In the genomic region with DNA sequence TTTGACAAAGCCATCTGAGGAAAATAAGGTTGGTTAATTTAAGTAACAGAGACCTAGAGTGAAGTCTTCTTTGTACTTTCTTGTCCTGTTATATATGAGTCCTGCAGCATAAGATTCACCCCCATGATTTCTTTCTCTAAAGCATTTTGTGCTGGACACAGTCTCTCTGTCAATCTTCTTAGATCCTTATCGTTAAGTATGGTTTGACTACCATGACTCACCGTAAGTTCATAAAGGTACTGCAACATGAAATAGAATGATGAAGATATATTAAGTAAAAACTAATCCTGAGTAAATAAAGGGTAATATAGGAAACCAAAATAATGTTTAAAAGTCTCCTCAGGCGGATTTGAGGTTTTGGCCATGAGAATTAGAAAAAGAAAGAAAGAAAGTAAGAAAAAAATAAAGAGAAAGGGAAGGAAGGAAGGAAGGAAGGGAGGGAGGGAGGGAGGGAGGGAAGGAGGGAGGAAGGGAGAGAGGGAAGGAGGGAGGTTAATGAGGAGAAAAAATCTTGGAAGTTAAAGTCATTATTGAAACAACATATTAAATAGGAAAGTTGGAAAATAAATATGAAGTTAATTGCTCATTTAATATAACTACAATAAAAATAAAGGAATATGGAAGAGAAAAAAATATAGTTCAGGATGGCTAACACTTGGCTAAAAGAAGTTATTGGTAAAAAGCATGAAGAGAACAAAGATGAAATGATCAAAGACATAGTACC, we compare ENCODE assay signal across 1 cellular context.
TF ChIP-seq lines count a peak whose summit lies in the region.

No MANE protein-coding gene starts in this region.

TF ChIP-seq in GM23338, 12 proteins besides CTCF, POLR2A, EP300 and RAD21:
- TF ChIP-seq STAT1 (IDR thresholded peaks at IDR 0.05; ENCODE audit: unreplicated experiment) (no peak), EZH2 (IDR thresholded peaks at IDR 0.05; ENCODE audit: low read depth, unreplicated experiment) (no peak), JUNB (IDR thresholded peaks at IDR 0.05; ENCODE audit: unreplicated experiment) (no peak), ZNF114 (CRISPR knock-in tag; IDR thresholded peaks at IDR 0.05) (no peak), CREB1 (CRISPR knock-in tag; IDR thresholded peaks at IDR 0.05; ENCODE audit: low read depth) (no peak), EZH2phosphoT487 (IDR thresholded peaks at IDR 0.05; ENCODE audit: unreplicated experiment) (no peak), POLR2AphosphoS5 (IDR thresholded peaks at IDR 0.05; ENCODE audit: low read depth) (no peak), ZNF331 (CRISPR knock-in tag; IDR thresholded peaks at IDR 0.05; ENCODE audit: low read depth) (no peak), NANOG (IDR thresholded peaks at IDR 0.05; ENCODE audit: borderline replicate concordance) (no peak)
- TF ChIP-seq, protein P1, sequence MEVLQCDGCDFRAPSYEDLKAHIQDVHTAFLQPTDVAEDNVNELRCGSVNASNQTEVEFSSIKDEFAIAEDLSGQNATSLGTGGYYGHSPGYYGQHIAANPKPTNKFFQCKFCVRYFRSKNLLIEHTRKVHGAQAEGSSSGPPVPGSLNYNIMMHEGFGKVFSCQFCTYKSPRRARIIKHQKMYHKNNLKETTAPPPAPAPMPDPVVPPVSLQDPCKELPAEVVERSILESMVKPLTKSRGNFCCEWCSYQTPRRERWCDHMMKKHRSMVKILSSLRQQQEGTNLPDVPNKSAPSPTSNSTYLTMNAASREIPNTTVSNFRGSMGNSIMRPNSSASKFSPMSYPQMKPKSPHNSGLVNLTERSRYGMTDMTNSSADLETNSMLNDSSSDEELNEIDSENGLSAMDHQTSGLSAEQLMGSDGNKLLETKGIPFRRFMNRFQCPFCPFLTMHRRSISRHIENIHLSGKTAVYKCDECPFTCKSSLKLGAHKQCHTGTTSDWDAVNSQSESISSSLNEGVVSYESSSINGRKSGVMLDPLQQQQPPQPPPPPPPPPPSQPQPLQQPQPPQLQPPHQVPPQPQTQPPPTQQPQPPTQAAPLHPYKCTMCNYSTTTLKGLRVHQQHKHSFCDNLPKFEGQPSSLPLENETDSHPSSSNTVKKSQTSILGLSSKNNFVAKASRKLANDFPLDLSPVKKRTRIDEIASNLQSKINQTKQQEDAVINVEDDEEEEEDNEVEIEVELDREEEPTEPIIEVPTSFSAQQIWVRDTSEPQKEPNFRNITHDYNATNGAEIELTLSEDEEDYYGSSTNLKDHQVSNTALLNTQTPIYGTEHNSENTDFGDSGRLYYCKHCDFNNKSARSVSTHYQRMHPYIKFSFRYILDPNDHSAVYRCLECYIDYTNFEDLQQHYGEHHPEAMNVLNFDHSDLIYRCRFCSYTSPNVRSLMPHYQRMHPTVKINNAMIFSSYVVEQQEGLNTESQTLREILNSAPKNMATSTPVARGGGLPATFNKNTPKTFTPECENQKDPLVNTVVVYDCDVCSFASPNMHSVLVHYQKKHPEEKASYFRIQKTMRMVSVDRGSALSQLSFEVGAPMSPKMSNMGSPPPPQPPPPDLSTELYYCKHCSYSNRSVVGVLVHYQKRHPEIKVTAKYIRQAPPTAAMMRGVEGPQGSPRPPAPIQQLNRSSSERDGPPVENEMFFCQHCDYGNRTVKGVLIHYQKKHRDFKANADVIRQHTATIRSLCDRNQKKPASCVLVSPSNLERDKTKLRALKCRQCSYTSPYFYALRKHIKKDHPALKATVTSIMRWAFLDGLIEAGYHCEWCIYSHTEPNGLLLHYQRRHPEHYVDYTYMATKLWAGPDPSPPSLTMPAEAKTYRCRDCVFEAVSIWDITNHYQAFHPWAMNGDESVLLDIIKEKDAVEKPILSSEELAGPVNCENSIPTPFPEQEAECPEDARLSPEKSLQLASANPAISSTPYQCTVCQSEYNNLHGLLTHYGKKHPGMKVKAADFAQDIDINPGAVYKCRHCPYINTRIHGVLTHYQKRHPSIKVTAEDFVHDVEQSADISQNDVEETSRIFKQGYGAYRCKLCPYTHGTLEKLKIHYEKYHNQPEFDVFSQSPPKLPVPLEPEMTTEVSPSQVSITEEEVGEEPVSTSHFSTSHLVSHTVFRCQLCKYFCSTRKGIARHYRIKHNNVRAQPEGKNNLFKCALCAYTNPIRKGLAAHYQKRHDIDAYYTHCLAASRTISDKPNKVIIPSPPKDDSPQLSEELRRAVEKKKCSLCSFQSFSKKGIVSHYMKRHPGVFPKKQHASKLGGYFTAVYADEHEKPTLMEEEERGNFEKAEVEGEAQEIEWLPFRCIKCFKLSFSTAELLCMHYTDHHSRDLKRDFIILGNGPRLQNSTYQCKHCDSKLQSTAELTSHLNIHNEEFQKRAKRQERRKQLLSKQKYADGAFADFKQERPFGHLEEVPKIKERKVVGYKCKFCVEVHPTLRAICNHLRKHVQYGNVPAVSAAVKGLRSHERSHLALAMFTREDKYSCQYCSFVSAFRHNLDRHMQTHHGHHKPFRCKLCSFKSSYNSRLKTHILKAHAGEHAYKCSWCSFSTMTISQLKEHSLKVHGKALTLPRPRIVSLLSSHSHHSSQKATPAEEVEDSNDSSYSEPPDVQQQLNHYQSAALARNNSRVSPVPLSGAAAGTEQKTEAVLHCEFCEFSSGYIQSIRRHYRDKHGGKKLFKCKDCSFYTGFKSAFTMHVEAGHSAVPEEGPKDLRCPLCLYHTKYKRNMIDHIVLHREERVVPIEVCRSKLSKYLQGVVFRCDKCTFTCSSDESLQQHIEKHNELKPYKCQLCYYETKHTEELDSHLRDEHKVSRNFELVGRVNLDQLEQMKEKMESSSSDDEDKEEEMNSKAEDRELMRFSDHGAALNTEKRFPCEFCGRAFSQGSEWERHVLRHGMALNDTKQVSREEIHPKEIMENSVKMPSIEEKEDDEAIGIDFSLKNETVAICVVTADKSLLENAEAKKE (CRISPR knock-in tag; IDR thresholded peaks at IDR 0.05), result no peak
- TF ChIP-seq, protein P2, sequence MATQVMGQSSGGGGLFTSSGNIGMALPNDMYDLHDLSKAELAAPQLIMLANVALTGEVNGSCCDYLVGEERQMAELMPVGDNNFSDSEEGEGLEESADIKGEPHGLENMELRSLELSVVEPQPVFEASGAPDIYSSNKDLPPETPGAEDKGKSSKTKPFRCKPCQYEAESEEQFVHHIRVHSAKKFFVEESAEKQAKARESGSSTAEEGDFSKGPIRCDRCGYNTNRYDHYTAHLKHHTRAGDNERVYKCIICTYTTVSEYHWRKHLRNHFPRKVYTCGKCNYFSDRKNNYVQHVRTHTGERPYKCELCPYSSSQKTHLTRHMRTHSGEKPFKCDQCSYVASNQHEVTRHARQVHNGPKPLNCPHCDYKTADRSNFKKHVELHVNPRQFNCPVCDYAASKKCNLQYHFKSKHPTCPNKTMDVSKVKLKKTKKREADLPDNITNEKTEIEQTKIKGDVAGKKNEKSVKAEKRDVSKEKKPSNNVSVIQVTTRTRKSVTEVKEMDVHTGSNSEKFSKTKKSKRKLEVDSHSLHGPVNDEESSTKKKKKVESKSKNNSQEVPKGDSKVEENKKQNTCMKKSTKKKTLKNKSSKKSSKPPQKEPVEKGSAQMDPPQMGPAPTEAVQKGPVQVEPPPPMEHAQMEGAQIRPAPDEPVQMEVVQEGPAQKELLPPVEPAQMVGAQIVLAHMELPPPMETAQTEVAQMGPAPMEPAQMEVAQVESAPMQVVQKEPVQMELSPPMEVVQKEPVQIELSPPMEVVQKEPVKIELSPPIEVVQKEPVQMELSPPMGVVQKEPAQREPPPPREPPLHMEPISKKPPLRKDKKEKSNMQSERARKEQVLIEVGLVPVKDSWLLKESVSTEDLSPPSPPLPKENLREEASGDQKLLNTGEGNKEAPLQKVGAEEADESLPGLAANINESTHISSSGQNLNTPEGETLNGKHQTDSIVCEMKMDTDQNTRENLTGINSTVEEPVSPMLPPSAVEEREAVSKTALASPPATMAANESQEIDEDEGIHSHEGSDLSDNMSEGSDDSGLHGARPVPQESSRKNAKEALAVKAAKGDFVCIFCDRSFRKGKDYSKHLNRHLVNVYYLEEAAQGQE (IDR thresholded peaks at IDR 0.05; ENCODE audit: unreplicated experiment), result no peak
- TF ChIP-seq, protein P3, sequence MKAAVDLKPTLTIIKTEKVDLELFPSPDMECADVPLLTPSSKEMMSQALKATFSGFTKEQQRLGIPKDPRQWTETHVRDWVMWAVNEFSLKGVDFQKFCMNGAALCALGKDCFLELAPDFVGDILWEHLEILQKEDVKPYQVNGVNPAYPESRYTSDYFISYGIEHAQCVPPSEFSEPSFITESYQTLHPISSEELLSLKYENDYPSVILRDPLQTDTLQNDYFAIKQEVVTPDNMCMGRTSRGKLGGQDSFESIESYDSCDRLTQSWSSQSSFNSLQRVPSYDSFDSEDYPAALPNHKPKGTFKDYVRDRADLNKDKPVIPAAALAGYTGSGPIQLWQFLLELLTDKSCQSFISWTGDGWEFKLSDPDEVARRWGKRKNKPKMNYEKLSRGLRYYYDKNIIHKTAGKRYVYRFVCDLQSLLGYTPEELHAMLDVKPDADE (IDR thresholded peaks at IDR 0.05), result no peak
